1 cellular context compared by ENCODE assay signal in the genomic region with DNA sequence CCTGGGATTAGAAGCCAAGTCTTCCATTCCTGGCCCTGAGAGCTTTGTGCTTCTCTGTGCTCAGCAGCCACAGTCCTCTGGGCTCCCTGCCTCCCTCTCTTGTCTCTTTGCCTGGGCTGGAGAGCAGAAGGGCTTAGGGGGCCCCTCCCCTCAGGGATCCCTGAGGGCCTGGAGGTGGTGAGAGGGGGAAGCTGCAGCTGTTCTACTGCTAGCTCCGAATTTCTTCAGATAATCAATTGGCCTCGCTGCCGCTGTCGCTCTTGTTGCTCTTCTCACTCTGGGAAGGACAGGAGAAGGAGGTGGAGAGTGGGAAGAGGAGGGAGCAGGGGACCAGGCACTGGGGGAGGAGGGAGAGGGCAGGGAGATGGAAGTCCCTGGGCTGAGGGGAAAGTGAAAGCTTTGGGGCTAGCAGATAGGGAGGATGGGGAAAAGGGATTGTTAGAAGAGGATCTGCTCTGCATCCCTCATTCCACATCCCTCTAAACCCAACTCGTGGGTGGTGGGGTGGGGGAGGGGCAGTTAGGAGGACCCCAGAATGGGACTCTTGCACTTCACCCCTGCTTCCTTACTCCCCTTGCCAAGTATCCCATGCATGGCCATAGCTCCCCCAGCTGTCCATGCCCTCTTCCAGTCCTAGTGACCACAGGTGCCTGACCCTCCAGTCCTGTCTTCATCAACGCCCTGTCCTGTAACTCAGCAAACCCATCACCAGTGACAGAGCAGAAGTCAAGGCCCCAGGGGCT.
TF ChIP-seq lines count a peak whose summit lies in the region.

No MANE protein-coding gene starts in this region.

TF ChIP-seq in IMR-90, 13 proteins besides CTCF, POLR2A, EP300 and RAD21:
- TF ChIP-seq NFE2L2 (IDR thresholded peaks at IDR 0.05; ENCODE audit: low read depth, low read length) (no peak), CEBPB (IDR thresholded peaks at IDR 0.05; ENCODE audit: low read depth, low read length) (no peak), RFX5 (IDR thresholded peaks at IDR 0.05; ENCODE audit: low read depth, low read length) (no peak), MAFK (IDR thresholded peaks at IDR 0.05; ENCODE audit: low read depth, low read length) (no peak), RCOR1 (IDR thresholded peaks at IDR 0.05; ENCODE audit: insufficient replicate concordance, low read length) (no peak), MXI1 (IDR thresholded peaks at IDR 0.05; ENCODE audit: borderline replicate concordance, low read depth, low read length) (no peak), BHLHE40 (IDR thresholded peaks at IDR 0.05; ENCODE audit: low read depth, low read length) (no peak), SMC3 (IDR thresholded peaks at IDR 0.05; ENCODE audit: low read depth, low read length) (no peak)
TF ChIP-seq in IMR-90: peak in this region for 0.
